13 cellular contexts compared by ENCODE assay signal in the genomic region with DNA sequence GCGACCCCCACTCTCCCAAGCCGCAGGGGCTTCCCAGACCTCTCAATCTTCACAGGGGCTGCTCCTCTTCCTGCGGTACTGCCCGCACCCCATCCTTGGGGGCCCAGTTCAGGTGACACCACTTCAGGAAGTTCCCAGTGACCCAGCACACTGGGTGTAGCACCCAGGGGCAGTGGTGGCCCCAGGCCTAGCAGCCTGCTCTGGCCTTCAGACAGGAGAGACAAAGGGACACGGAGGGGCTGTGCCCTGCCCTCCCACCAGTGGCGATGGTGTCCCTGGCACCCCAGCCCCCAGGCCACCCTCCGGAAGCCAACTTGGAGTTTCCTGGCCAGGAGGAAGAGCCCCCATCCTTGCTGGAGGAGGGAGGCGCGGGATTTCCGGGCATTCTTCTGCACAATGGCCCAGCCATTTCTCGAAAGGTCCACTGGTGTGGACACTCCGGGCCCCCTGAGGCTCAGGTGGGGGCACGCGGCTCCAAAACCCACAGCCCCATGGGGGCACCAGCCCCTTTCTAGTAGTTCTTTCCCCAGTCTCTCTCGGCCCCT. TPM values are rescaled to one million over a fixed set of nuclear protein-coding genes. Genes with fewer than 3 reads are reported as not detected.
DNase-seq lines count a peak whose midpoint lies in the region; ATAC-seq and TF ChIP-seq lines count a peak whose summit lies in the region.
"Had no signal": no experiment of that assay in that cellular context is flagged by ENCODE, and none has a peak within 500 bp of the region (broad histone marks: within the 10 kb centered on the region; RNA-seq: fewer than 3 reads in every experiment).

No MANE protein-coding gene starts in this region.

- H3K9me3 ChIP-seq in breast epithelium (no peaks in the 10 kb centered on the region), mesenchymal stem cell (ENCODE audit: control insufficient read depth, low read length) (no peaks in the 10 kb centered on the region)

- CTCF ChIA-PET in MCF 10A (lab: Yijun Ruan, JAX), result no interaction called here

- H2BK12ac ChIP-seq in mesenchymal stem cell (ENCODE audit: low read length in 2 of 2), result no peak overlapping the region

- peak overlapping the region; percentile 30 to 85 for H3K27ac ChIP-seq in breast epithelium
- H3K27ac ChIP-seq in mesenchymal stem cell (ENCODE audit: low read length, poor library complexity, severe bottlenecking), result no peak overlapping the region

- POLR2A ChIA-PET in MCF 10A (lab: Yijun Ruan, JAX), result no interaction called here

- no peak for TF ChIP-seq CTCF in breast epithelium (IDR thresholded peaks at IDR 0.05)
- TF ChIP-seq CTCF in MCF 10A (IDR thresholded peaks at IDR 0.05; ENCODE audit: unreplicated experiment), result no peak
- TF ChIP-seq CTCF in glutamatergic neuron (IDR thresholded peaks at IDR 0.05; ENCODE audit: partially characterized antibody, unreplicated experiment), result no peak
- no peak for TF ChIP-seq CTCF in neural crest cell (conservative IDR thresholded peaks at IDR 0.05)
- no peak for TF ChIP-seq CTCF in GM10266 (IDR thresholded peaks at IDR 0.05; ENCODE audit: control insufficient read depth, insufficient read depth, low read depth, missing control alignments)

- DNase-seq in breast epithelium (ENCODE audit: low spot score in 2 of 2) (no peak), MCF 10A (ENCODE audit: unreplicated experiment) (no peak), glutamatergic neuron (no peak), neural crest cell (ENCODE audit: low read depth, low spot score) (no peak), GM10266 (ENCODE audit: extremely low spot score) (no peak), mesenchymal stem cell (no peak)
- DNase-seq: central memory CD4-positive, alpha-beta T cell; GDM1; NCI-H69 had no signal

- H3K4ac ChIP-seq in mesenchymal stem cell (ENCODE audit: low read depth in 1 of 2, low read length in 2 of 2), result no peak overlapping the region

- no peak overlapping the region for H3K23ac ChIP-seq in mesenchymal stem cell (ENCODE audit: low read length in 2 of 2)

- no peak overlapping the region for H4K91ac ChIP-seq in mesenchymal stem cell (ENCODE audit: low read length)

- intact Hi-C loops in breast epithelium (cut with DNase I; ENCODE audit: low total_unique reads), result loop anchor here (10.0 kb wide), 2 partner anchors 50 to 90 kb away; no protein-coding TSS in a partner anchor
- intact Hi-C loops in MCF 10A (cut with micrococcal nuclease), result no loop called here

- H3K4me3 Mint-ChIP-seq in MCF 10A (ENCODE audit: unreplicated experiment) (no peak overlapping the region), glutamatergic neuron (ENCODE audit: unreplicated experiment) (peak overlapping the region; percentile 83), neural crest cell (peak overlapping the region; percentile 83)

- H3K4me3 ChIP-seq in breast epithelium, result peak overlapping the region; percentile 38 to 65 (median 44)
- H3K4me3 ChIP-seq in mesenchymal stem cell (ENCODE audit: insufficient read depth in 1 of 2, low read depth in 1 of 2, low read length in 2 of 2), result no peak overlapping the region

- H2AK5ac ChIP-seq in mesenchymal stem cell (ENCODE audit: low read length, severe bottlenecking), result no peak overlapping the region

- H3K27ac Mint-ChIP-seq in MCF 10A (ENCODE audit: low read depth, unreplicated experiment) (no peak overlapping the region), glutamatergic neuron (ENCODE audit: unreplicated experiment) (no peak overlapping the region), neural crest cell (ENCODE audit: unreplicated experiment) (no peak overlapping the region)

- H2AFZ ChIP-seq in mesenchymal stem cell (ENCODE audit: low read depth, low read length), result no peak overlapping the region

- H3K18ac ChIP-seq in mesenchymal stem cell (ENCODE audit: low read depth in 1 of 2, low read length in 2 of 2), result no peak overlapping the region

- H3K27me3 ChIP-seq in breast epithelium (peaks cover 0 to 56% of the 10 kb centered on the region in 2 donors), mesenchymal stem cell (ENCODE audit: control insufficient read depth in 1 of 2, insufficient read depth in 1 of 2, low read length in 2 of 2) (peaks cover 45 to 49% of the 10 kb centered on the region in 2 experiments)

- no peaks in the 10 kb centered on the region for H3K36me3 ChIP-seq in breast epithelium
- no peaks in the 10 kb centered on the region for H3K36me3 ChIP-seq in mesenchymal stem cell (ENCODE audit: control insufficient read depth in 1 of 2, insufficient read depth in 2 of 2, low read depth in 1 of 2, low read length in 2 of 2)

- no peak overlapping the region for H4K8ac ChIP-seq in mesenchymal stem cell (ENCODE audit: low read length)

- H3K4me1 ChIP-seq in breast epithelium (peaks cover 0 to 3% of the 10 kb centered on the region in 2 donors), mesenchymal stem cell (ENCODE audit: control insufficient read depth, insufficient read depth, low read depth, low read length) (peaks cover 19% of the 10 kb centered on the region)

- no peak overlapping the region for H3K4me2 ChIP-seq in mesenchymal stem cell (ENCODE audit: low read length, poor library complexity, severe bottlenecking)

- no peak for TF ChIP-seq POLR2A in breast epithelium (IDR thresholded peaks at IDR 0.05)

- H3K36me3 Mint-ChIP-seq in MCF 10A (ENCODE audit: insufficient read depth, unreplicated experiment), result no peaks in the 10 kb centered on the region
- no peaks in the 10 kb centered on the region for H3K36me3 Mint-ChIP-seq in glutamatergic neuron (ENCODE audit: unreplicated experiment)
- no peaks in the 10 kb centered on the region for H3K36me3 Mint-ChIP-seq in neural crest cell (ENCODE audit: low read depth)

- H3K14ac ChIP-seq in mesenchymal stem cell (ENCODE audit: low read length in 2 of 2), result no peak overlapping the region

- H2BK5ac ChIP-seq in mesenchymal stem cell (ENCODE audit: low read depth, low read length, poor library complexity, severe bottlenecking), result no peak overlapping the region

- no peaks in the 10 kb centered on the region for H3K4me1 Mint-ChIP-seq in MCF 10A (ENCODE audit: insufficient read depth, unreplicated experiment)
- peaks cover 7% of the 10 kb centered on the region for H3K4me1 Mint-ChIP-seq in glutamatergic neuron (ENCODE audit: low read depth, unreplicated experiment)
- peaks cover 18% of the 10 kb centered on the region for H3K4me1 Mint-ChIP-seq in neural crest cell

- no TSS peak for BruUV-seq in MCF 10A (replicated peaks; lab: Mats Ljungman, UMichigan)

- no peaks in the 10 kb centered on the region for H3K79me1 ChIP-seq in mesenchymal stem cell (replicated peaks; ENCODE audit: low read length, poor library complexity, severe bottlenecking)

- H3K9ac ChIP-seq in mesenchymal stem cell (ENCODE audit: low read length), result no peak overlapping the region

- H2BK120ac ChIP-seq in mesenchymal stem cell (ENCODE audit: low read depth, low read length), result no peak overlapping the region

- WGBS in mesenchymal stem cell, result 90% methylated on average over 15 of the region's 15 CpGs

- no peaks in the 10 kb centered on the region for H3K9me3 Mint-ChIP-seq in MCF 10A (ENCODE audit: unreplicated experiment)
- peaks cover 3% of the 10 kb centered on the region for H3K9me3 Mint-ChIP-seq in glutamatergic neuron (ENCODE audit: unreplicated experiment)
- H3K9me3 Mint-ChIP-seq in neural crest cell, result no peaks in the 10 kb centered on the region

- H2BK15ac ChIP-seq in mesenchymal stem cell (ENCODE audit: low read depth, poor library complexity, severe bottlenecking), result no peak overlapping the region

- H3K27me3 Mint-ChIP-seq in MCF 10A (ENCODE audit: insufficient read depth, unreplicated experiment) (no peaks in the 10 kb centered on the region), glutamatergic neuron (ENCODE audit: unreplicated experiment) (peaks cover 16% of the 10 kb centered on the region), neural crest cell (ENCODE audit: low read depth) (peaks cover 52% of the 10 kb centered on the region)

- ATAC-seq in GM18870 (IDR thresholded peaks at IDR 0.05; ENCODE audit: unreplicated experiment) (no peak), HG03045 (IDR thresholded peaks at IDR 0.05; ENCODE audit: unreplicated experiment) (no peak)

RNA-seq across cellular contexts. Expression of a gene that starts 1.0 kb away (rescaled TPM):
- 100 to 1,000 TPM in 1 of 3 donors, 10 to 100 TPM in 2; 65.0 to 301 (median 65.1) TPM for total RNA-seq in breast epithelium
- not detected in 2 replicates for total RNA-seq in MCF 10A (2022)
- 7.4 TPM for total RNA-seq in glutamatergic neuron (ENCODE audit: unreplicated experiment)
- total RNA-seq in neural crest cell, result 1.0 and 1.3 TPM in 2 replicates
- polyA plus RNA-seq in mesenchymal stem cell (2013, experiment 1 of 2), result 0.06 TPM
- 0.10 TPM for polyA plus RNA-seq in mesenchymal stem cell (2013, experiment 2 of 2)
- total RNA-seq: activated CD8-positive, alpha-beta memory T cell treated with anti-CD3 and anti-CD28 coated beads for 36 hours; M059J had no signal

RNA-seq across cellular contexts. Expression of a gene that starts 45.5 kb away (rescaled TPM):
- total RNA-seq in breast epithelium (under 1 TPM in 1 of 3 donors, not detected in 2; 0.48 TPM), MCF 10A (2022) (7.5 and 18.6 TPM in 2 replicates), glutamatergic neuron (ENCODE audit: unreplicated experiment) (3.5 TPM), neural crest cell (47.1 and 49.8 TPM in 2 replicates)
- polyA plus RNA-seq in mesenchymal stem cell (2013, experiment 1 of 2), result 3.0 TPM
- 2.6 TPM for polyA plus RNA-seq in mesenchymal stem cell (2013, experiment 2 of 2)

RNA-seq across cellular contexts. Expression of a gene that starts 46.2 kb away (rescaled TPM):
- 10 to 100 TPM; 30.8 to 51.0 (median 31.8) TPM for total RNA-seq in breast epithelium
- total RNA-seq in MCF 10A (2022), result 62.3 and 64.4 TPM in 2 replicates
- total RNA-seq in glutamatergic neuron (ENCODE audit: unreplicated experiment), result 48.0 TPM
- 69.4 and 71.5 TPM in 2 replicates for total RNA-seq in neural crest cell
- 119 TPM for polyA plus RNA-seq in mesenchymal stem cell (2013, experiment 1 of 2)
- polyA plus RNA-seq in mesenchymal stem cell (2013, experiment 2 of 2), result 115 TPM

Comparison
In these comparisons a context has a peak if more than half of its experiments do, and no peak if none do; other contexts are left out.
1. H3K4me3 ChIP-seq: peak in breast epithelium (3 of 3); none in mesenchymal stem cell (0 of 2).